In genomic region chr12:131242741-131243496, GRCh38 we compare ENCODE assay signal across 1 cellular context.
A peak's percentile ranks its signal among the peaks of the same experiment; 100 is the strongest.
TF ChIP-seq lines count a peak whose summit lies in the region.

No MANE protein-coding gene starts in this region.

TF ChIP-seq in K562, 482 proteins besides CTCF, POLR2A, EP300 and RAD21 (continued from another document):
- TF ChIP-seq BCLAF1 (IDR thresholded peaks at IDR 0.05; ENCODE audit: borderline replicate concordance in 1 of 2, control insufficient read depth in 1 of 2, low read depth in 2 of 2, low read length in 1 of 2) (no peak), HDAC8 (tag; IDR thresholded peaks at IDR 0.05) (peak; percentile 74; the same call in 1 of the 2 replicates), BACH1 (tag; IDR thresholded peaks at IDR 0.05) (no peak), RBM17 (IDR thresholded peaks at IDR 0.05; ENCODE audit: borderline replicate concordance, low read depth, low read length) (no peak), HCFC1 (IDR thresholded peaks at IDR 0.05; ENCODE audit: low read depth, low read length) (peak; percentile 96), CBFA2T2 (conservative IDR thresholded peaks at IDR 0.05) (peak; percentile 79), ZNF740 (CRISPR knock-in tag; IDR thresholded peaks at IDR 0.05) (no peak), ZNF740 (tag; IDR thresholded peaks at IDR 0.05) (no peak), NR2C1 (IDR thresholded peaks at IDR 0.05) (peak; percentile 99), NR2C1 (tag; IDR thresholded peaks at IDR 0.05) (peak; percentile 100), ZNF175 (CRISPR knock-in tag; IDR thresholded peaks at IDR 0.05; ENCODE audit: low read depth) (peak; percentile 81; the same call in 1 of the 2 replicates), SMAD4 (CRISPR knock-in tag; conservative IDR thresholded peaks at IDR 0.05) (0 out of 2 replicates have a peak, but pooled peaks have one; percentile 50), ZNF592 (IDR thresholded peaks at IDR 0.05) (0 out of 2 replicates have a peak, but pooled peaks have one; percentile 70)
